In genomic region chr12:23827353-23827752, GRCh38 we compare ENCODE assay signal across 20 cellular contexts.
"Had no signal": no experiment of that assay in that cellular context is flagged by ENCODE, and none has a peak within 500 bp of the region (broad histone marks: within the 10 kb centered on the region; RNA-seq: fewer than 3 reads in every experiment).

No MANE protein-coding gene starts in this region.

- H3K27ac Mint-ChIP-seq: activated CD8-positive, alpha-beta memory T cell treated with anti-CD3 and anti-CD28 coated beads, Interleukin-2, amount 10 ng/mL, durations not matched to agents 7 days and 5 days; activated naive CD8-positive, alpha-beta T cell treated with anti-CD3 and anti-CD28 coated beads for 36 hours; activated T-cell treated with anti-CD3 and anti-CD28 coated beads, Interleukin-2, amount 50 U/mL, for 24 hours; endodermal cell; memory B cell; natural killer cell treated with Interleukin-12 subunit alpha and Interleukin-12 subunit beta and Interleukin-15 and Interleukin-18, amount 100 ng/mL, for 72 hours; T-helper 2 cell treated with Interferon-gamma antibody and Interleukin-4, amounts not matched to agents 5 μg/mL and 100 μg/mL, for 36 hours had no signal

- H3K4me3 Mint-ChIP-seq: activated CD8-positive, alpha-beta memory T cell treated with anti-CD3 and anti-CD28 coated beads, Interleukin-2, amount 10 ng/mL, durations not matched to agents 7 days and 5 days; activated naive CD8-positive, alpha-beta T cell treated with anti-CD3 and anti-CD28 coated beads for 36 hours; activated T-cell treated with anti-CD3 and anti-CD28 coated beads, Interleukin-2, amount 50 U/mL, for 24 hours; endodermal cell; memory B cell; natural killer cell treated with Interleukin-12 subunit alpha and Interleukin-12 subunit beta and Interleukin-15 and Interleukin-18, amount 100 ng/mL, for 72 hours; T-helper 2 cell treated with Interferon-gamma antibody and Interleukin-4, amounts not matched to agents 5 μg/mL and 100 μg/mL, for 36 hours had no signal

- H3K9me3 ChIP-seq: left ventricle myocardium inferior, psoas muscle, transverse colon had no signal

- H3K4me3 ChIP-seq: left ventricle myocardium inferior, psoas muscle, transverse colon had no signal

- H3K9me3 Mint-ChIP-seq: activated naive CD8-positive, alpha-beta T cell treated with anti-CD3 and anti-CD28 coated beads for 36 hours; activated T-cell treated with anti-CD3 and anti-CD28 coated beads, Interleukin-2, amount 50 U/mL, for 24 hours had no signal

- H3K36me3 Mint-ChIP-seq: activated CD8-positive, alpha-beta memory T cell treated with anti-CD3 and anti-CD28 coated beads, Interleukin-2, amount 10 ng/mL, durations not matched to agents 7 days and 5 days; activated naive CD8-positive, alpha-beta T cell treated with anti-CD3 and anti-CD28 coated beads for 36 hours; memory B cell; natural killer cell treated with Interleukin-12 subunit alpha and Interleukin-12 subunit beta and Interleukin-15 and Interleukin-18, amount 100 ng/mL, for 72 hours had no signal

- H3K4me1 Mint-ChIP-seq: activated CD8-positive, alpha-beta memory T cell treated with anti-CD3 and anti-CD28 coated beads, Interleukin-2, amount 10 ng/mL, durations not matched to agents 7 days and 5 days; activated naive CD8-positive, alpha-beta T cell treated with anti-CD3 and anti-CD28 coated beads for 36 hours had no signal

- H3K4me1 ChIP-seq: left ventricle myocardium inferior, psoas muscle, transverse colon had no signal

- H3K27me3 ChIP-seq: transverse colon had no signal

- DNase-seq: activated CD4-positive, alpha-beta T cell treated with anti-CD3 and anti-CD28 coated beads, Interleukin-2, amount 50 U/mL, for 48 hours; activated CD4-positive, CD25-positive, alpha-beta regulatory T cell treated with anti-CD3 and anti-CD28 coated beads, Interleukin-2, amount 50 U/mL, for 72 hours; activated CD8-positive, alpha-beta memory T cell treated with anti-CD3 and anti-CD28 coated beads, Interleukin-2, amount 10 ng/mL, durations not matched to agents 7 days and 5 days; activated gamma-delta T cell treated with Interleukin-2 at 50 U/mL for 16 hours; activated naive CD8-positive, alpha-beta T cell treated with anti-CD3 and anti-CD28 coated beads for 36 hours; activated T-cell treated with anti-CD3 and anti-CD28 coated beads, Interleukin-2, amount 50 U/mL, for 24 hours; cerebellar nuclear complex; dermis blood vessel endothelial cell; endodermal cell; left ventricle myocardium inferior; occipital lobe; psoas muscle; stimulated activated CD4-positive, alpha-beta T cell treated with anti-CD3 and anti-CD28 coated beads, Interleukin-12 subunit alpha, Interleukin-12 subunit beta, amount 100 ng/mL, for 4 hours; stimulated activated naive CD4-positive, alpha-beta T cell; substantia nigra; transverse colon had no signal

- H3K27me3 Mint-ChIP-seq: activated CD8-positive, alpha-beta memory T cell treated with anti-CD3 and anti-CD28 coated beads, Interleukin-2, amount 10 ng/mL, durations not matched to agents 7 days and 5 days; activated naive CD8-positive, alpha-beta T cell treated with anti-CD3 and anti-CD28 coated beads for 36 hours; activated T-cell treated with anti-CD3 and anti-CD28 coated beads, Interleukin-2, amount 50 U/mL, for 24 hours; memory B cell; natural killer cell treated with Interleukin-12 subunit alpha and Interleukin-12 subunit beta and Interleukin-15 and Interleukin-18, amount 100 ng/mL, for 72 hours had no signal

- ATAC-seq: activated CD8-positive, alpha-beta memory T cell treated with anti-CD3 and anti-CD28 coated beads, Interleukin-2, amount 10 ng/mL, durations not matched to agents 7 days and 5 days; esophagus mucosa; natural killer cell treated with Interleukin-12 subunit alpha and Interleukin-12 subunit beta and Interleukin-15 and Interleukin-18, amount 100 ng/mL, for 72 hours; psoas muscle had no signal

- H3K36me3 ChIP-seq: left ventricle myocardium inferior, transverse colon had no signal

- H3K27ac ChIP-seq: left ventricle myocardium inferior, psoas muscle, transverse colon had no signal
